11 cellular contexts compared by ENCODE assay signal in genomic region chr5:162189719-162190118, GRCh38.
"Had no signal": no experiment of that assay in that cellular context is flagged by ENCODE, and none has a peak within 500 bp of the region (broad histone marks: within the 10 kb centered on the region; RNA-seq: fewer than 3 reads in every experiment).

No MANE protein-coding gene starts in this region.

- H3K4me3 Mint-ChIP-seq: GM23338, H9, HFFc6 had no signal

- H3K4me2 ChIP-seq: GM23338 had no signal

- H3K36me3 ChIP-seq: HAP-1 had no signal

- ATAC-seq: GM23338, HCT116 had no signal

- FAIRE-seq: H1, H54 had no signal

- H3K9me3 ChIP-seq: HAP-1 had no signal

- DNase-seq: GM23248, GOT3, H7, H9, HCEC 1CT, HFFc6 had no signal

- H3K4me1 Mint-ChIP-seq: GM23338 had no signal

- H3K9ac ChIP-seq: GM23248 had no signal

- H3K4me3 ChIP-seq: GM23248, GM23338, HAP-1 had no signal

- H3K4me1 ChIP-seq: HAP-1 had no signal

- H3K27ac ChIP-seq: GM23248 had no signal

- H3K27ac Mint-ChIP-seq: GM23338, HFFc6 had no signal

- H2AFZ ChIP-seq: GM23248, GM23338 had no signal
